ENCODE assay signal across 1 cellular context in the genomic region with DNA sequence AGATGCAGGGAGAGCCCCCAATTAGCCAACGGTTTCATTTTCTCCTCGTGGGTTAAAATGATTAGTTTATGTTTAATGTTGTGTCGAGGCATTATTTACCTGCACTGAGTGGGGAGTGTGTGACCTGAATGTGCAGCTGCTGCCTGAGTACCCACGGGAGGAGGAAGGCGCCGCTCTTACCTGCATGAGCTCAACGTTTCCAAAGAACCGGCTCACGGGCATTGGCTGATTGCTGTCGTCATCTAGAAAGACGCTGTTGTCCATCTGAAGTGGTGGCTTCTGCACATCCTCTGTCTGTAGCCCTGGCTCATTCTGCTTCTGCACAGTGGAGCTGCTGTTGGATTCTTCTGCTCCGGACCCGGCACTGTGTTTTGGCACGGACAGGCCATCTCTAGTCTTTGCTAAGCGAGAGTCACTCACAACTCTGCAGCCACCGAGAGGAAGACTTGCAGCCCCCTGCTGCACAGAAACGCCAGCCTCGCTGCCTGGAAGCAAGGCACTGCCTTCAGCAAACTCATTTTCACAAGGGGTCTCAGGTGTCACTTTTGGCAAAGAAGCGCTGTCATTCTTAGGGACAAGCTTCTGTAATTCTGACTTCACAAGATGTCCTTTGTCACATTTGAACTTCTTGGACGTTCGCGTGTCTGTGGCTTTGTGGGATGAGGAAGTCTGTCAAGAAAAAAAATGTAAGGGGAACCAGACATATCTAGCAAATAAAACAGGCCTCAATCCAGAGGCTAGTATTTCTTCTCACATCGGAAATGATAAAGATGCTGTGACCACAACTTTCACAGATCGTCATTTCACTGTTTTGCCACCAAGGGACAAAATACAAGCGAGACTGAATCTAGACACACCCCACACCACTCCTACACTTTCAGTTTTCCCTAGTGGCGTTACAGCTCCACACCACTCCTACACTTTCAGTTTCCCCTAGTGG.
TF ChIP-seq lines count a peak whose summit lies in the region.

No MANE protein-coding gene starts in this region.

TF ChIP-seq in HepG2, 621 proteins besides CTCF, POLR2A, EP300 and RAD21:
- no peak for TF ChIP-seq PLRG1 (conservative IDR thresholded peaks at IDR 0.05)
- no peak for TF ChIP-seq MBD4 (IDR thresholded peaks at IDR 0.05; ENCODE audit: borderline replicate concordance, low read length)
- no peak for TF ChIP-seq HDAC6 (IDR thresholded peaks at IDR 0.05; ENCODE audit: low read depth, low read length)
